ENCODE assay signal across 1 cellular context in genomic region chr6:142940487-142940886, GRCh38.
TF ChIP-seq lines count a peak whose summit lies in the region.

No MANE protein-coding gene starts in this region.

TF ChIP-seq in K562, 482 proteins besides CTCF, POLR2A, EP300 and RAD21:
- TF ChIP-seq TCF3 (CRISPR knock-in tag; IDR thresholded peaks at IDR 0.05) = peak; percentile 76
- peak; percentile 27; the same call in 1 of the 2 replicates for TF ChIP-seq GATA2 (CRISPR knock-in tag; IDR thresholded peaks at IDR 0.05)
- 0 out of 2 replicates have a peak, but pooled peaks have one; percentile 30 for TF ChIP-seq CXXC5 (CRISPR knock-in tag; IDR thresholded peaks at IDR 0.05)
- no peak for TF ChIP-seq EWSR1 (IDR thresholded peaks at IDR 0.05; ENCODE audit: borderline replicate concordance, low read depth, partially characterized antibody)
- TF ChIP-seq, protein P1, sequence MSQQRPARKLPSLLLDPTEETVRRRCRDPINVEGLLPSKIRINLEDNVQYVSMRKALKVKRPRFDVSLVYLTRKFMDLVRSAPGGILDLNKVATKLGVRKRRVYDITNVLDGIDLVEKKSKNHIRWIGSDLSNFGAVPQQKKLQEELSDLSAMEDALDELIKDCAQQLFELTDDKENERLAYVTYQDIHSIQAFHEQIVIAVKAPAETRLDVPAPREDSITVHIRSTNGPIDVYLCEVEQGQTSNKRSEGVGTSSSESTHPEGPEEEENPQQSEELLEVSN (IDR thresholded peaks at IDR 0.05; ENCODE audit: borderline replicate concordance in 1 of 2, extremely low read depth in 1 of 2, insufficient read depth in 1 of 2, insufficient read length in 1 of 2, low read depth in 1 of 2, low read length in 1 of 2, poor library complexity in 1 of 2, severe bottlenecking in 1 of 2) = no peak
- TF ChIP-seq TEAD4 (IDR thresholded peaks at IDR 0.05; ENCODE audit: low read length) = peak; percentile 47; the same call in 1 of the 2 replicates
- TF ChIP-seq TEAD4 (CRISPR knock-in tag; IDR thresholded peaks at IDR 0.05; ENCODE audit: borderline replicate concordance) = no peak
- peak; percentile 24 to 45; a peak in 1 of 4 replicates for TF ChIP-seq KDM1A (IDR thresholded peaks at IDR 0.05)
- TF ChIP-seq, protein P2, sequence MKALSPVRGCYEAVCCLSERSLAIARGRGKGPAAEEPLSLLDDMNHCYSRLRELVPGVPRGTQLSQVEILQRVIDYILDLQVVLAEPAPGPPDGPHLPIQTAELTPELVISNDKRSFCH (CRISPR knock-in tag; IDR thresholded peaks at IDR 0.05) = no peak
- TF ChIP-seq, protein P2 (tag; IDR thresholded peaks at IDR 0.05) = peak; percentile 54; the same call in 1 of the 2 replicates
- TF ChIP-seq NFATC3 (IDR thresholded peaks at IDR 0.05) = no peak
- peak; percentile 78 for TF ChIP-seq CBFA2T3 (IDR thresholded peaks at IDR 0.05)
- peak; percentile 43; the same call in 1 of the 2 replicates for TF ChIP-seq CBFA2T2 (conservative IDR thresholded peaks at IDR 0.05)
- TF ChIP-seq GABPB2 (CRISPR knock-in tag; conservative IDR thresholded peaks at IDR 0.05) = no peak
